ENCODE assay signal across 1 cellular context in genomic region chr19:48608798-48609263, GRCh38.
TF ChIP-seq lines count a peak whose summit lies in the region.

No MANE protein-coding gene starts in this region.

TF ChIP-seq in A549, 52 proteins besides CTCF, POLR2A, EP300 and RAD21 (continued from another document):
- 0 out of 2 replicates have a peak, but pooled peaks have one; percentile 7 for TF ChIP-seq BHLHE40 (IDR thresholded peaks at IDR 0.05; ENCODE audit: low read depth, low read length)
TF ChIP-seq in A549: peak in this region for 2.
